8 cellular contexts compared by ENCODE assay signal in the genomic region with DNA sequence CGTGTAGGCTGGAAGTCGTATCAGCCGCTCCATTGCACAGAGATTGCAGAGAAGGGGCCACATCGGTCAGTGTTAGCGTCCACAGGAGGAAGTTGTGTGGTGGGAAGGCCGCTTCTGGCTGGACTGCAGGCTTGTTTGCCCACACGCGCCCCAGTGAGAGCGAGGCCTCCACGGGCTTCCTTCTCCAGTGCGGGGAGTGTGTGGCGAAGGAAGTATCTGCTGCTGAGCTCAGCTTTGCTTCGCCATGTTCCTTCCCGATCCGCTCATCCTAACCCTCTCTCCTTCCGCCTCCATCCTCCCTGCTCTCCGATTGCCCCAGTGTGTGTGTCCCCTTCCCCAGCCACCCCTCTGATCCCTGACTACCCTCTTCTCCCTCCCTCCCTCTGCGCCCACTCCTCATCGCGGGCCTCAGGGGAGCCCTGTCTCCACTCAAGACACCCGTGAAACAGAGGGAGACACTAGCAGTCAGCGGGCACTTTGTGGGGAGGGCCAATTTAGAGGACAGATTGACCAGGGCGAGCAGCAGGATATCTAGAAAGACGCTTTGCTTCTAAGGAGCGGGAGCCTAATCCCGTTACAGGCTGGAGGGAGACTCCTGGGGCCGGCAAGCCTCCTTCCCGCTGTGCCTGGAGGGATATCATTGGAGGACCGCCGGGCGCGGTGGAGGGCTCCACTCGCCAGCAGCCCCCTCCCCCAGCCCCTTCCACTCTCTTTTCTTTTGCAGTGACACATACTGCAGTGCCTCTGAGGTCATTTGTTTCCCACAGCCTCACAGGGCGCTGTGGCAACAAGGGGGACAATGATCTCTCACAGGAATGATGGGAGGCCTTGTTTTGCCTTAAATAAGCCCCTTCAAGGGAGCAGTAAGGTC.
A peak's percentile ranks its signal among the peaks of the same experiment; 100 is the strongest.
DNase-seq lines count a peak whose midpoint lies in the region; ATAC-seq and TF ChIP-seq lines count a peak whose summit lies in the region.

No MANE protein-coding gene starts in this region.

- H3K27me3 Mint-ChIP-seq in neural progenitor cell (ENCODE audit: insufficient read depth, low read depth) = no peaks in the 10 kb centered on the region

- intact Hi-C loops in A673 (cut with micrococcal nuclease; ENCODE audit: unreplicated experiment) (no loop called here), heart right ventricle (cut with DNase I) (no loop called here)

- H3K27ac Mint-ChIP-seq in neural progenitor cell = peak overlapping the region; percentile 100

- H3K9me2 ChIP-seq in Karpas-422 (replicated peaks; ENCODE audit: insufficient read depth, low read length) = no peaks in the 10 kb centered on the region

- H3K4me2 ChIP-seq in neural progenitor cell (peak overlapping the region; percentile 86), Karpas-422 (ENCODE audit: low read depth, low read length, poor library complexity, severe bottlenecking) (no peak overlapping the region)

- H3K4me1 ChIP-seq in A673 (ENCODE audit: insufficient read depth, low read length, poor library complexity, severe bottlenecking) (peaks cover 18% of the 10 kb centered on the region), heart right ventricle (peaks cover 0 to 88% (median 24%) of the 10 kb centered on the region in 9 donors), neural progenitor cell (peaks cover 59% of the 10 kb centered on the region), Karpas-422 (ENCODE audit: low read length) (no peaks in the 10 kb centered on the region)

- POLR2A ChIA-PET in A673 (lab: Charles Lee; ENCODE audit: low non-redundant PET) = interaction anchor here (0.6 kb wide), 1 partner anchor 465 kb away, joined by 4 read pairs; no protein-coding TSS in a partner anchor

- H3K4me3 Mint-ChIP-seq in neural progenitor cell = peak overlapping the region; percentile 82

- H4K20me1 ChIP-seq in neural progenitor cell (ENCODE audit: low read depth) (no peaks in the 10 kb centered on the region), Karpas-422 (ENCODE audit: insufficient read depth, low read depth, low read length) (no peaks in the 10 kb centered on the region)

- H3K4me3 ChIP-seq in A673 (ENCODE audit: low read depth, low read length, poor library complexity, severe bottlenecking) = no peak overlapping the region
- H3K4me3 ChIP-seq in heart right ventricle = no peak overlapping the region
- peak overlapping the region; percentile 43 for H3K4me3 ChIP-seq in neural progenitor cell
- no peak overlapping the region for H3K4me3 ChIP-seq in Karpas-422 (ENCODE audit: low read length)

- H3K9ac ChIP-seq in neural progenitor cell (no peak overlapping the region), Karpas-422 (ENCODE audit: low read length) (no peak overlapping the region)

- H3K36me3 ChIP-seq in A673 (ENCODE audit: insufficient read depth, low read length, poor library complexity, severe bottlenecking) (no peaks in the 10 kb centered on the region), heart right ventricle (no peaks in the 10 kb centered on the region), neural progenitor cell (no peaks in the 10 kb centered on the region), Karpas-422 (ENCODE audit: insufficient read depth, low read length) (no peaks in the 10 kb centered on the region)

- peak; percentile 48 to 68 (median 54) for ATAC-seq in heart right ventricle

- CTCF ChIA-PET in A673 (lab: Charles Lee) = interaction anchor here (0.6 kb wide), 1 partner anchor 180 kb away, joined by 3 read pairs; no protein-coding TSS in a partner anchor

- no peaks in the 10 kb centered on the region for H3K79me2 ChIP-seq in neural progenitor cell (ENCODE audit: low read depth)
- no peaks in the 10 kb centered on the region for H3K79me2 ChIP-seq in Karpas-422 (ENCODE audit: low read length)

- WGBS in heart right ventricle, 2 donors = 77 to 78% methylated on average over 34 of the region's 34 CpGs

- BruUV-seq in A673 (replicated peaks; lab: Mats Ljungman, UMichigan) = no TSS peak

- H3K27ac ChIP-seq in A673 (ENCODE audit: low read depth, low read length, poor library complexity, severe bottlenecking) = no peak overlapping the region
- H3K27ac ChIP-seq in heart right ventricle = peak overlapping the region in 9 of 10 donors; percentile 36 to 88 (median 60)
- peak overlapping the region; percentile 98 for H3K27ac ChIP-seq in neural progenitor cell
- no peak overlapping the region for H3K27ac ChIP-seq in Karpas-422 (ENCODE audit: low read length)

- DNase-seq in A673 (ENCODE audit: low spot score) (peak; percentile 59), SK-N-DZ (ENCODE audit: low spot score) (peak; percentile 35), heart right ventricle (peak; percentile 41 to 55), neural progenitor cell (ENCODE audit: low spot score) (peak; percentile 95), NCI-H226 (no peak), Karpas-422 (no peak), NCI-H2107 treated with DMSO at 0.1 percent for 48 hours (lab: John Stamatoyannopoulos, UW; ENCODE audit: unreplicated experiment) (no peak)
- no peak for DNase-seq in activated CD4-positive, alpha-beta T cell treated with anti-CD3 and anti-CD28 coated beads for 4 hours

- H3K27me3 ChIP-seq in A673 (replicated peaks; ENCODE audit: insufficient read depth, low read depth, low read length, poor library complexity) = no peaks in the 10 kb centered on the region
- H3K27me3 ChIP-seq in heart right ventricle = no peaks in the 10 kb centered on the region
- no peaks in the 10 kb centered on the region for H3K27me3 ChIP-seq in neural progenitor cell
- no peaks in the 10 kb centered on the region for H3K27me3 ChIP-seq in Karpas-422 (ENCODE audit: low read length)

- no peaks in the 10 kb centered on the region for H3K9me3 Mint-ChIP-seq in neural progenitor cell

- H3K4me1 Mint-ChIP-seq in neural progenitor cell = peaks cover 77% of the 10 kb centered on the region

- H3K9me3 ChIP-seq in A673 (ENCODE audit: low read depth, low read length, poor library complexity, severe bottlenecking) = no peaks in the 10 kb centered on the region
- H3K9me3 ChIP-seq in heart right ventricle = no peaks in the 10 kb centered on the region
- no peaks in the 10 kb centered on the region for H3K9me3 ChIP-seq in neural progenitor cell (ENCODE audit: low read depth)
- H3K9me3 ChIP-seq in Karpas-422 (ENCODE audit: low read length) = no peaks in the 10 kb centered on the region

- peaks cover 51% of the 10 kb centered on the region for H3F3A ChIP-seq in neural progenitor cell (ENCODE audit: low read depth)

- H3K36me3 Mint-ChIP-seq in neural progenitor cell = no peaks in the 10 kb centered on the region

- H2AFZ ChIP-seq in neural progenitor cell (replicated peaks) (no peak overlapping the region), Karpas-422 (ENCODE audit: low read length) (no peak overlapping the region)

- TF ChIP-seq CTCF in A673 (conservative IDR thresholded peaks at IDR 0.05; ENCODE audit: low read depth, low read length) = no peak
- no peak for TF ChIP-seq CTCF in heart right ventricle (IDR thresholded peaks at IDR 0.05)
- no peak for TF ChIP-seq CTCF in neural progenitor cell (IDR thresholded peaks at IDR 0.05)

Comparison
In these comparisons a context has a peak if more than half of its experiments do, and no peak if none do; other contexts are left out.
1. DNase-seq: peak in A673 (single experiment), SK-N-DZ (single experiment), heart right ventricle (2 of 2) and neural progenitor cell (single experiment); none in NCI-H226 (single experiment), Karpas-422 (single experiment), activated CD4-positive, alpha-beta T cell treated with anti-CD3 and anti-CD28 coated beads for 4 hours (0 of 2) and NCI-H2107 treated with DMSO at 0.1 percent for 48 hours (single experiment).
2. H3K27ac ChIP-seq: peak in heart right ventricle (9 of 10) and neural progenitor cell (single experiment); none in A673 (single experiment) and Karpas-422 (single experiment).